Comparison of ENCODE assay signal across 10 cellular contexts in genomic region chr12:12182926-12183325, GRCh38.
DNase-seq lines count a peak whose midpoint lies in the region; ATAC-seq, FAIRE-seq and TF ChIP-seq lines count a peak whose summit lies in the region.
"Had no signal": no experiment of that assay in that cellular context is flagged by ENCODE, and none has a peak within 500 bp of the region (broad histone marks: within the 10 kb centered on the region; RNA-seq: fewer than 3 reads in every experiment).

No MANE protein-coding gene starts in this region.

- TF ChIP-seq POLR2A in GM12891 (IDR thresholded peaks at IDR 0.05; ENCODE audit: low read depth, low read length) = no peak

- peak; percentile 65 for FAIRE-seq in GM12891 (lab: Jason Lieb, UNC)

- H3K4me3 ChIP-seq in fibroblast of mammary gland (ENCODE audit: control insufficient read depth, low read depth, low read length) = no peak overlapping the region

- no peak for TF ChIP-seq CTCF in fibroblast of mammary gland (conservative IDR thresholded peaks at IDR 0.05; ENCODE audit: control insufficient read depth, insufficient read depth, low read depth, low read length)

- no peak for ATAC-seq in HG02678 (IDR thresholded peaks at IDR 0.05; ENCODE audit: unreplicated experiment)
- ATAC-seq in HG03039 (IDR thresholded peaks at IDR 0.05; ENCODE audit: unreplicated experiment) = no peak

- DNase-seq in GM12891 (ENCODE audit: insufficient read length, low spot score) (no peak), OCI-M1 (lab: John Stamatoyannopoulos, UW) (peak; percentile 39), fibroblast of mammary gland (ENCODE audit: low read depth) (peak; percentile 57), renal cortical epithelial cell (ENCODE audit: low read depth) (peak; percentile 67), NCI-H1694 (lab: John Stamatoyannopoulos, UW) (no peak), KG1 (lab: John Stamatoyannopoulos, UW) (no peak)
- DNase-seq: activated naive CD4-positive, alpha-beta T cell treated with Interleukin-2 at 50 U/mL for 16 hours; erythroblast had no signal

TF ChIP-seq in GM12891, 5 proteins besides CTCF, POLR2A, EP300 and RAD21:
- no peak for TF ChIP-seq PAX5 (IDR thresholded peaks at IDR 0.05; ENCODE audit: insufficient read depth, low read length, severe bottlenecking)
- no peak for TF ChIP-seq TAF1 (IDR thresholded peaks at IDR 0.05; ENCODE audit: low read depth, low read length)
- no peak for TF ChIP-seq SPI1 (IDR thresholded peaks at IDR 0.05; ENCODE audit: low read depth, low read length)
- TF ChIP-seq POU2F2 (IDR thresholded peaks at IDR 0.05; ENCODE audit: low read depth, low read length) = no peak
- no peak for TF ChIP-seq POLR2AphosphoS5 (IDR thresholded peaks at IDR 0.05; ENCODE audit: low read depth, low read length)

Comparison
In these comparisons a context has a peak if more than half of its experiments do, and no peak if none do; other contexts are left out.
1. DNase-seq: peak in OCI-M1 (single experiment), fibroblast of mammary gland (single experiment) and renal cortical epithelial cell (single experiment); none in GM12891 (single experiment), NCI-H1694 (single experiment) and KG1 (single experiment).